17 cellular contexts compared by ENCODE assay signal in the genomic region with DNA sequence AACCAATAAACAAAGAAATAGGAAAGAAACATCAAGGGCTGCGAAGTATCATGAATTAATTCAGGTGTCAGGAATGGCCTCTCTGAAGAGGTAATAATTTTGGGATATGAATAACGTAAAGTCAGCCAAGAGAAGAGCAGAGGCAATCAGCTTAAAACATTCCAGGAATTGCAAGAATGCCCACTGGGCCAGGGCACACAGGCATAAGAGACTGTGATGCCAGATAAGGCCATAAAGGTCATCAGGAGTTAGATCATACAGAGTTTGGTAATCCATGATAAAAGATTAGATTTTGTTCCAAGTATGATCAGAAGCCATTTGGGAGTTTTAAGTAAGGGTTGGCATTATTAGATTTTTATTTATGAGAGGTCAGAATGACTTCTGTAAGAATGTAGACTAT. TPM values are rescaled to one million over a fixed set of nuclear protein-coding genes. Genes with fewer than 3 reads are reported as not detected.
DNase-seq lines count a peak whose midpoint lies in the region; ATAC-seq, FAIRE-seq and TF ChIP-seq lines count a peak whose summit lies in the region.
"Had no signal": no experiment of that assay in that cellular context is flagged by ENCODE, and none has a peak within 500 bp of the region (broad histone marks: within the 10 kb centered on the region; RNA-seq: fewer than 3 reads in every experiment).

No MANE protein-coding gene starts in this region.

- no peaks in the 10 kb centered on the region for H3K27me3 Mint-ChIP-seq in WTC11 (ENCODE audit: low read depth)
- H3K27me3 Mint-ChIP-seq: CD4-positive, CD25-positive, alpha-beta regulatory T cell had no signal

- FAIRE-seq in pancreas (lab: Jason Lieb, UNC) = no peak
- FAIRE-seq: GM19239 had no signal

- no peak for TF ChIP-seq RAD21 in SK-N-SH (IDR thresholded peaks at IDR 0.05; ENCODE audit: low read length)

- no peaks in the 10 kb centered on the region for H3K9me2 ChIP-seq in SK-N-SH

- H3K36me3 ChIP-seq in SK-N-SH (replicated peaks in 1 of 2; ENCODE audit: control insufficient read depth in 1 of 2, insufficient read depth in 2 of 2, low read length in 1 of 2) (peaks cover 0 to 7% of the 10 kb centered on the region in 2 experiments), pancreas (no peaks in the 10 kb centered on the region)
- H3K36me3 ChIP-seq: BLaER1 treated with 17β-estradiol and CSF1 and Interleukin-3, amounts not matched to agents 10 nM and 100 nM had no signal

- DNase-seq in SK-N-SH = no peak
- DNase-seq in WTC11 (ENCODE audit: low spot score) = no peak
- no peak for DNase-seq in left lobe of liver (ENCODE audit: low spot score)
- DNase-seq in pancreas = no peak
- DNase-seq in cortex of kidney (lab: John Stamatoyannopoulos, UW) = no peak
- DNase-seq: CD4-positive, CD25-positive, alpha-beta regulatory T cell; DMS53; GF-D8; HCEC 1CT; HFFc6; IMR-90 had no signal

- no peak overlapping the region for H3K27ac ChIP-seq in SK-N-SH (ENCODE audit: low read depth in 2 of 2, low read length in 1 of 2)
- no peak overlapping the region for H3K27ac ChIP-seq in pancreas
- H3K27ac ChIP-seq: 22Rv1; BLaER1 treated with 17β-estradiol and CSF1 and Interleukin-3, amounts not matched to agents 10 nM and 100 nM had no signal

- H3K27me3 ChIP-seq in SK-N-SH (ENCODE audit: insufficient read depth) (no peaks in the 10 kb centered on the region), pancreas (no peaks in the 10 kb centered on the region)
- H3K27me3 ChIP-seq: BLaER1 treated with 17β-estradiol and CSF1 and Interleukin-3, amounts not matched to agents 10 nM and 100 nM had no signal

- WGBS in SK-N-SH (ENCODE audit: low lambda C conversion rate) = 29% methylated on average over 2 of the region's 2 CpGs
- WGBS in pancreas, 2 donors = 44 to 56% methylated on average over 2 of the region's 2 CpGs

- no peaks in the 10 kb centered on the region for H3K79me2 ChIP-seq in SK-N-SH (ENCODE audit: insufficient read depth)

- H3K9me3 ChIP-seq in SK-N-SH = no peaks in the 10 kb centered on the region
- no peaks in the 10 kb centered on the region for H3K9me3 ChIP-seq in pancreas
- H3K9me3 ChIP-seq: BLaER1 treated with 17β-estradiol and CSF1 and Interleukin-3, amounts not matched to agents 10 nM and 100 nM had no signal

- POLR2A ChIA-PET in SK-N-SH (lab: Yijun Ruan, JAX) (no interaction called here), WTC11 (lab: Charles Lee) (no interaction called here)

- H3K4me1 ChIP-seq in SK-N-SH (ENCODE audit: control insufficient read depth in 1 of 2, insufficient read depth in 2 of 2, low read depth in 1 of 2, low read length in 1 of 2) (no peaks in the 10 kb centered on the region), pancreas (no peaks in the 10 kb centered on the region)

- ATAC-seq in SK-N-SH treated with all-trans-retinoic acid at 6 μM for 48 hours = no peak
- peak; percentile 46 for ATAC-seq in WTC11
- peak; percentile 26 for ATAC-seq in left lobe of liver
- no peak for ATAC-seq in pancreas
- no peak for ATAC-seq in HG03460 (IDR thresholded peaks at IDR 0.05; ENCODE audit: unreplicated experiment)
- no peak for ATAC-seq in HG03097 (IDR thresholded peaks at IDR 0.05; ENCODE audit: low FRiP score, unreplicated experiment)

- TF ChIP-seq CTCF in SK-N-SH (IDR thresholded peaks at IDR 0.05) (no peak), WTC11 (IDR thresholded peaks at IDR 0.05) (no peak), pancreas (IDR thresholded peaks at IDR 0.05) (no peak)

- intact Hi-C loops in pancreas (cut with DNase I) = no loop called here

- H3K9me3 Mint-ChIP-seq in WTC11 = 0 out of 2 replicates have a peak, but pooled peaks cover 4% of the 10 kb centered on the region

- H3K4me2 ChIP-seq in SK-N-SH = no peak overlapping the region
- H3K4me2 ChIP-seq: BLaER1 treated with 17β-estradiol and CSF1 and Interleukin-3, amounts not matched to agents 10 nM and 100 nM had no signal

- no peak overlapping the region for H2AFZ ChIP-seq in SK-N-SH (ENCODE audit: low read depth)

- peaks cover 7% of the 10 kb centered on the region; the same call in 1 of the 2 replicates for H3K4me1 Mint-ChIP-seq in WTC11
- H3K4me1 Mint-ChIP-seq: CD4-positive, CD25-positive, alpha-beta regulatory T cell had no signal

- H3K27ac Mint-ChIP-seq in WTC11 = no peak overlapping the region
- H3K27ac Mint-ChIP-seq: CD4-positive, CD25-positive, alpha-beta regulatory T cell; HFFc6 had no signal

- H3F3A ChIP-seq in SK-N-SH (replicated peaks; ENCODE audit: insufficient read depth) = no peaks in the 10 kb centered on the region

- no peaks in the 10 kb centered on the region for H4K20me1 ChIP-seq in SK-N-SH (ENCODE audit: insufficient read depth)
- H4K20me1 ChIP-seq: BLaER1 treated with 17β-estradiol and CSF1 and Interleukin-3, amounts not matched to agents 10 nM and 100 nM had no signal

- H3K9ac ChIP-seq in SK-N-SH = no peak overlapping the region
- H3K9ac ChIP-seq: BLaER1 treated with 17β-estradiol and CSF1 and Interleukin-3, amounts not matched to agents 10 nM and 100 nM had no signal

- no peaks in the 10 kb centered on the region for H3K36me3 Mint-ChIP-seq in WTC11
- H3K36me3 Mint-ChIP-seq: CD4-positive, CD25-positive, alpha-beta regulatory T cell had no signal

- TF ChIP-seq EP300 in SK-N-SH (IDR thresholded peaks at IDR 0.05; ENCODE audit: borderline replicate concordance in 1 of 2, low read depth in 1 of 2, low read length in 1 of 2) = no peak

- CTCF ChIA-PET in SK-N-SH (lab: Yijun Ruan, JAX) (interaction anchor here (0.5 to 1.3 kb wide), 3 partner anchors 10 to 95 kb away, joined by 3 read pairs; no protein-coding TSS in a partner anchor), WTC11 (lab: Charles Lee) (no interaction called here)

- no peak overlapping the region for H3K4me3 Mint-ChIP-seq in WTC11
- H3K4me3 Mint-ChIP-seq: CD4-positive, CD25-positive, alpha-beta regulatory T cell; HFFc6 had no signal

- H3K4me3 ChIP-seq in SK-N-SH (ENCODE audit: low read depth in 2 of 2, low read length in 1 of 2) (no peak overlapping the region), pancreas (no peak overlapping the region)
- H3K4me3 ChIP-seq: BLaER1 treated with 17β-estradiol and CSF1 and Interleukin-3, amounts not matched to agents 10 nM and 100 nM had no signal

TF ChIP-seq in SK-N-SH treated with all-trans-retinoic acid at 6 μM for 48 hours, 23 proteins besides CTCF, POLR2A, EP300 and RAD21:
- TF ChIP-seq SNAI2 (CRISPR knock-in tag; IDR thresholded peaks at IDR 0.05) (no peak), ISL1 (CRISPR knock-in tag; IDR thresholded peaks at IDR 0.05) (peak; percentile 79), ZNF8 (CRISPR knock-in tag; IDR thresholded peaks at IDR 0.05) (no peak), RARB (CRISPR knock-in tag; IDR thresholded peaks at IDR 0.05) (no peak)
- TF ChIP-seq, protein P1, sequence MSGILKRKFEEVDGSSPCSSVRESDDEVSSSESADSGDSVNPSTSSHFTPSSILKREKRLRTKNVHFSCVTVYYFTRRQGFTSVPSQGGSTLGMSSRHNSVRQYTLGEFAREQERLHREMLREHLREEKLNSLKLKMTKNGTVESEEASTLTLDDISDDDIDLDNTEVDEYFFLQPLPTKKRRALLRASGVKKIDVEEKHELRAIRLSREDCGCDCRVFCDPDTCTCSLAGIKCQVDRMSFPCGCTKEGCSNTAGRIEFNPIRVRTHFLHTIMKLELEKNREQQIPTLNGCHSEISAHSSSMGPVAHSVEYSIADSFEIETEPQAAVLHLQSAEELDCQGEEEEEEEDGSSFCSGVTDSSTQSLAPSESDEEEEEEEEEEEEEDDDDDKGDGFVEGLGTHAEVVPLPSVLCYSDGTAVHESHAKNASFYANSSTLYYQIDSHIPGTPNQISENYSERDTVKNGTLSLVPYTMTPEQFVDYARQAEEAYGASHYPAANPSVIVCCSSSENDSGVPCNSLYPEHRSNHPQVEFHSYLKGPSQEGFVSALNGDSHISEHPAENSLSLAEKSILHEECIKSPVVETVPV (CRISPR knock-in tag; IDR thresholded peaks at IDR 0.05) = no peak

TF ChIP-seq in SK-N-SH, 30 proteins besides CTCF, POLR2A, EP300 and RAD21 (continues in another document):
- TF ChIP-seq NFIC (IDR thresholded peaks at IDR 0.05; ENCODE audit: borderline replicate concordance) (no peak), RCOR1 (IDR thresholded peaks at IDR 0.05; ENCODE audit: low read length) (no peak), TAF1 (IDR thresholded peaks at IDR 0.05; ENCODE audit: borderline replicate concordance, low read depth, low read length) (no peak), RFX5 (IDR thresholded peaks at IDR 0.05; ENCODE audit: low read length) (no peak), EZH2phosphoT487 (IDR thresholded peaks at IDR 0.05; ENCODE audit: borderline replicate concordance, low read depth) (no peak), MXI1 (IDR thresholded peaks at IDR 0.05; ENCODE audit: low read depth, low read length) (no peak), TEAD4 (IDR thresholded peaks at IDR 0.05; ENCODE audit: borderline replicate concordance, insufficient read depth) (no peak), JUND (IDR thresholded peaks at IDR 0.05) (no peak), FOXM1 (IDR thresholded peaks at IDR 0.05; ENCODE audit: low read depth) (no peak), NRF1 (IDR thresholded peaks at IDR 0.05; ENCODE audit: low read depth, low read length) (no peak), POLR2AphosphoS5 (IDR thresholded peaks at IDR 0.05; ENCODE audit: low read depth, low read length) (no peak)

TF ChIP-seq in WTC11, 78 proteins besides CTCF, POLR2A, EP300 and RAD21 (continues in another document):
- no peak for TF ChIP-seq SMAD3 (CRISPR knock-in tag; IDR thresholded peaks at IDR 0.05; ENCODE audit: borderline replicate concordance)
- TF ChIP-seq, protein P2, sequence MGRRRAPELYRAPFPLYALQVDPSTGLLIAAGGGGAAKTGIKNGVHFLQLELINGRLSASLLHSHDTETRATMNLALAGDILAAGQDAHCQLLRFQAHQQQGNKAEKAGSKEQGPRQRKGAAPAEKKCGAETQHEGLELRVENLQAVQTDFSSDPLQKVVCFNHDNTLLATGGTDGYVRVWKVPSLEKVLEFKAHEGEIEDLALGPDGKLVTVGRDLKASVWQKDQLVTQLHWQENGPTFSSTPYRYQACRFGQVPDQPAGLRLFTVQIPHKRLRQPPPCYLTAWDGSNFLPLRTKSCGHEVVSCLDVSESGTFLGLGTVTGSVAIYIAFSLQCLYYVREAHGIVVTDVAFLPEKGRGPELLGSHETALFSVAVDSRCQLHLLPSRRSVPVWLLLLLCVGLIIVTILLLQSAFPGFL (CRISPR knock-in tag; IDR thresholded peaks at IDR 0.05; ENCODE audit: borderline replicate concordance) = no peak

RNA-seq across cellular contexts. Expression of a gene that starts 53.3 kb away (rescaled TPM):
- polyA plus RNA-seq in SK-N-SH (2012; rRNA removed) (0.18 and 0.42 TPM in 2 replicates), pancreas (1 to 10 TPM in 1 of 2 donors, under 1 TPM in 1; 0.11 to 2.1 TPM)
- 0.01 and 0.07 TPM in 2 replicates for polyA plus RNA-seq in SK-N-SH (2012; cell fraction: cytosol; rRNA removed)
- polyA plus RNA-seq in SK-N-SH (2012; cell fraction: nucleus; rRNA removed) = 0.05 and 0.06 TPM in 2 replicates
- total RNA-seq in WTC11 (2021) (0.71 to 1.2 TPM (median 1.1 TPM) in 3 replicates), left lobe of liver (114 TPM), pancreas (under 1 TPM; 0.12 to 0.69 (median 0.22) TPM)
- total RNA-seq: CD4-positive, CD25-positive, alpha-beta regulatory T cell; IMR-90 had no signal
- polyA plus RNA-seq: CD4-positive, CD25-positive, alpha-beta regulatory T cell; IMR-90 had no signal

Comparison
In these comparisons a context has a peak if more than half of its experiments do, and no peak if none do; other contexts are left out.
1. ATAC-seq: peak in WTC11 (single experiment) and left lobe of liver (single experiment); none in SK-N-SH treated with all-trans-retinoic acid at 6 μM for 48 hours (single experiment), pancreas (0 of 4), HG03460 (single experiment) and HG03097 (single experiment).
2. RNA of a gene that starts 53.3 kb away (total RNA-seq): 114 TPM in left lobe of liver (single experiment); 0.71 to 1.2 TPM in WTC11 and 0.12 to 0.69 TPM in pancreas; every median in the first group is over 10 times any median in the second.